25 cellular contexts compared by ENCODE assay signal in the genomic region with DNA sequence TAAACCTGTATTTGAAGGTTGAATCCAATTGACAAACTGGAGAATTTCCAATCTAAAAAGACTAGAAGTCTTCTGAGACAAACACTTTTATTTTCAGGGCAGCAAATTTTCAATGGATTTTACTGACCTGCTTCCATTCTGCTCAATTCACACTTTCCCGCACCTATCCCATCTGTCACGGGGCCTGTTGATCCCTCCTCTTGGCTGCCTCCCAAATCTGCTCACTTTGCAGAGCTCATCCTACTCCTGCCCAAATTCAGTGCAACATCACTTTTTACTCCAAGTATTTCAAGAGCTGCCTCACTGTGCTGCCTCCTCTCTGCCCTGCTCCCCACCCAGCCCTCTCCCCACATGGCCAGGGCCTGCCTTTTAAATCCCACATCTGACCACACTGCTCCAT. TPM values are rescaled to one million over a fixed set of nuclear protein-coding genes. Genes with fewer than 3 reads are reported as not detected.
DNase-seq lines count a peak whose midpoint lies in the region; ATAC-seq and TF ChIP-seq lines count a peak whose summit lies in the region.
"Had no signal": no experiment of that assay in that cellular context is flagged by ENCODE, and none has a peak within 500 bp of the region (broad histone marks: within the 10 kb centered on the region; RNA-seq: fewer than 3 reads in every experiment).

No MANE protein-coding gene starts in this region.

- H3K27me3 Mint-ChIP-seq in type B pancreatic cell, result no peaks in the 10 kb centered on the region
- H3K27me3 Mint-ChIP-seq in endodermal cell (ENCODE audit: insufficient read depth), result no peaks in the 10 kb centered on the region

- no peaks in the 10 kb centered on the region for H3K9me3 Mint-ChIP-seq in type B pancreatic cell
- H3K9me3 Mint-ChIP-seq in endodermal cell, result no peaks in the 10 kb centered on the region
- H3K9me3 Mint-ChIP-seq: activated T-cell treated with anti-CD3 and anti-CD28 coated beads, Interleukin-2, amount 50 U/mL, for 72 hours; neural progenitor cell had no signal

- DNase-seq in NCI-H1694 (lab: John Stamatoyannopoulos, UW), result peak; percentile 45
- peak; percentile 65 for DNase-seq in NCI-H69 (lab: John Stamatoyannopoulos, UW)
- DNase-seq in colonic mucosa, result peak; percentile 41
- DNase-seq in type B pancreatic cell (ENCODE audit: extremely low spot score, unreplicated experiment), result no peak
- DNase-seq in hepatic stellate cell (ENCODE audit: low spot score), result no peak
- no peak for DNase-seq in endodermal cell
- DNase-seq: activated CD4-positive, alpha-beta T cell treated with anti-CD3 and anti-CD28 coated beads, Interleukin-2, amount 50 U/mL, for 4 hours; activated naive CD4-positive, alpha-beta T cell; activated T-cell treated with anti-CD3 and anti-CD28 coated beads, Interleukin-2, amount 50 U/mL, for 72 hours; brain microvascular endothelial cell; Calu3; effector memory CD4-positive, alpha-beta T cell; erythroblast; mammary epithelial cell; NCI-H774; right cardiac atrium; stimulated activated CD4-positive, alpha-beta T cell treated with anti-CD3 and anti-CD28 coated beads, Interleukin-2, amount 100 ng/mL, for 48 hours; T-helper 1 cell had no signal

- H3K36me3 ChIP-seq in colonic mucosa (no peaks in the 10 kb centered on the region), endodermal cell (ENCODE audit: control insufficient read depth, insufficient read depth, low read length) (no peaks in the 10 kb centered on the region)
- H3K36me3 ChIP-seq: neural progenitor cell, upper lobe of left lung had no signal

- no peak overlapping the region for H3K4me3 Mint-ChIP-seq in type B pancreatic cell
- H3K4me3 Mint-ChIP-seq in endodermal cell, result no peak overlapping the region
- H3K4me3 Mint-ChIP-seq: activated T-cell treated with anti-CD3 and anti-CD28 coated beads, Interleukin-2, amount 50 U/mL, for 72 hours; neural progenitor cell had no signal

- H3K9me3 ChIP-seq in colonic mucosa (no peaks in the 10 kb centered on the region), endodermal cell (ENCODE audit: control insufficient read depth, low read length) (no peaks in the 10 kb centered on the region)
- H3K9me3 ChIP-seq: upper lobe of left lung had no signal

- no peak overlapping the region for H3K27ac ChIP-seq in colonic mucosa
- H3K27ac ChIP-seq in endodermal cell (ENCODE audit: low read depth, low read length), result no peak overlapping the region
- H3K27ac ChIP-seq: brain microvascular endothelial cell, C4-2B, neural progenitor cell, parathyroid adenoma, RWPE1, upper lobe of left lung had no signal

- H3K27ac Mint-ChIP-seq in type B pancreatic cell (peak overlapping the region; percentile 29), endodermal cell (no peak overlapping the region)
- H3K27ac Mint-ChIP-seq: activated T-cell treated with anti-CD3 and anti-CD28 coated beads, Interleukin-2, amount 50 U/mL, for 72 hours; neural progenitor cell had no signal

- WGBS in endodermal cell (ENCODE audit: insufficient coverage in 1 of 2, insufficient read length in 1 of 2), 2 experiments, result 93% methylated on average over 2 of the region's 2 CpGs

- H3K4me1 ChIP-seq in colonic mucosa, result no peaks in the 10 kb centered on the region
- peaks cover 1% of the 10 kb centered on the region for H3K4me1 ChIP-seq in endodermal cell (ENCODE audit: control insufficient read depth, insufficient read depth, low read length)
- H3K4me1 ChIP-seq: neural progenitor cell, parathyroid adenoma had no signal

- H3K4me3 ChIP-seq in colonic mucosa, result no peak overlapping the region
- no peak overlapping the region for H3K4me3 ChIP-seq in endodermal cell (ENCODE audit: low read length)
- H3K4me3 ChIP-seq: GM12878, neural progenitor cell had no signal

- H3K9ac ChIP-seq in colonic mucosa (ENCODE audit: low read depth in 2 of 2, low read length in 2 of 2) (no peak overlapping the region), endodermal cell (ENCODE audit: extremely low read depth, low read length, poor library complexity, severe bottlenecking) (no peak overlapping the region)
- H3K9ac ChIP-seq: neural progenitor cell, parathyroid adenoma had no signal

- ATAC-seq in HG02938 (IDR thresholded peaks at IDR 0.05; ENCODE audit: unreplicated experiment), result no peak
- ATAC-seq: activated T-cell treated with anti-CD3 and anti-CD28 coated beads, Interleukin-2, amount 50 U/mL, for 72 hours; GM12878; right cardiac atrium had no signal

- H3K27me3 ChIP-seq in colonic mucosa (no peaks in the 10 kb centered on the region), endodermal cell (ENCODE audit: control insufficient read depth, insufficient read depth, low read length, poor library complexity, severe bottlenecking) (no peaks in the 10 kb centered on the region)
- H3K27me3 ChIP-seq: brain microvascular endothelial cell, neural progenitor cell, upper lobe of left lung had no signal

- TF ChIP-seq CTCF in colonic mucosa (IDR thresholded peaks at IDR 0.05), result no peak
- no peak for TF ChIP-seq CTCF in type B pancreatic cell (conservative IDR thresholded peaks at IDR 0.05)
- TF ChIP-seq CTCF in endodermal cell (conservative IDR thresholded peaks at IDR 0.05), result no peak

- peaks cover 17% of the 10 kb centered on the region for H3K36me3 Mint-ChIP-seq in type B pancreatic cell
- H3K36me3 Mint-ChIP-seq in endodermal cell (ENCODE audit: low read depth), result peaks cover 5% of the 10 kb centered on the region

- H3K4me1 Mint-ChIP-seq in type B pancreatic cell (ENCODE audit: unreplicated experiment), result peaks cover 6% of the 10 kb centered on the region
- H3K4me1 Mint-ChIP-seq in endodermal cell, result peaks cover 7% of the 10 kb centered on the region

- intact Hi-C loops in colonic mucosa (cut with DNase I), result no loop called here

RNA-seq across cellular contexts. Expression of a gene that starts 35.1 kb away (rescaled TPM):
- total RNA-seq in colonic mucosa (100 to 1,000 TPM; 337 to 393 TPM), type B pancreatic cell (ENCODE audit: low replicate concordance) (149 and 178 TPM in 2 replicates), endodermal cell (10 to 100 TPM; 64.5 to 66.4 TPM)
- polyA plus RNA-seq in endodermal cell (2013, experiment 1 of 2), result 95.7 TPM
- 89.0 TPM for polyA plus RNA-seq in endodermal cell (2013, experiment 2 of 2)

Comparison
In these comparisons a context has a peak if more than half of its experiments do, and no peak if none do; other contexts are left out.
1. DNase-seq: peak in NCI-H1694 (single experiment), NCI-H69 (single experiment) and colonic mucosa (single experiment); none in type B pancreatic cell (single experiment), hepatic stellate cell (single experiment) and endodermal cell (single experiment).